8 cellular contexts compared by ENCODE assay signal in the genomic region with DNA sequence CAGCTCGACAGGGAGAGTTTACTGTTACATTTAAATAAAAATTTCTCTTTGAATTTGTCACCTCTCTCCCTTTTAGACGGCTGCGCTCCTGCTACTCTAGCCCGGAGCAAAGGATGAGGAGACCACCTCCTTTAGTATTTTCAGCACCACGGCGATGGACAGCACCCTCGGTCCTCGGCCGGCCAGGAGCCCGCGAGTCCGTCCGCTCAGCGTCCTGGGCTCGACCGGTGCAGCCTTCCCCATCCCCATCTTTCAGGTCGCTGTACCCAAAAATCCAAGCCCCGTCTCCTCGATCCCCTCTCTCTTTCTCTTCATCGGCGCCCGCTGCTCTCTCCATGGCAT. TPM values are rescaled to one million over a fixed set of nuclear protein-coding genes. Genes with fewer than 3 reads are reported as not detected.
DNase-seq lines count a peak whose midpoint lies in the region; ATAC-seq and TF ChIP-seq lines count a peak whose summit lies in the region.

No MANE protein-coding gene starts in this region.

- DNase-seq in EH (ENCODE audit: low read depth) (peak; percentile 47), SK-N-DZ (ENCODE audit: low spot score) (peak; percentile 44), foreskin melanocyte (peak; percentile 12), osteocyte (ENCODE audit: extremely low spot score, unreplicated experiment) (no peak)

- no peaks in the 10 kb centered on the region for H3K36me3 Mint-ChIP-seq in osteocyte (ENCODE audit: unreplicated experiment)

- H3K4me1 Mint-ChIP-seq in osteocyte (ENCODE audit: unreplicated experiment): peaks cover 14% of the 10 kb centered on the region

- peaks cover 57% of the 10 kb centered on the region for H3K27me3 Mint-ChIP-seq in osteocyte (ENCODE audit: unreplicated experiment)

- H3K9me3 Mint-ChIP-seq in osteocyte (ENCODE audit: unreplicated experiment): no peaks in the 10 kb centered on the region

- no peak overlapping the region for H3K27ac Mint-ChIP-seq in osteocyte (ENCODE audit: unreplicated experiment)

- no peak for TF ChIP-seq CTCF in osteocyte (IDR thresholded peaks at IDR 0.05)

- peak overlapping the region; percentile 78 for H3K4me3 Mint-ChIP-seq in osteocyte (ENCODE audit: unreplicated experiment)

- ATAC-seq in GM19467 (IDR thresholded peaks at IDR 0.05; ENCODE audit: unreplicated experiment) (no peak), HG03460 (IDR thresholded peaks at IDR 0.05; ENCODE audit: unreplicated experiment) (no peak), HG03025 (IDR thresholded peaks at IDR 0.05; ENCODE audit: low FRiP score, unreplicated experiment) (no peak), HG03378 (IDR thresholded peaks at IDR 0.05; ENCODE audit: unreplicated experiment) (no peak)

RNA-seq across cellular contexts. Expression of a gene that starts 0.8 kb away (rescaled TPM):
- polyA plus RNA-seq in SK-N-DZ (2014; cell fraction: cytosol; rRNA removed): 5.3 and 5.7 TPM in 2 replicates
- polyA plus RNA-seq in SK-N-DZ (2014; cell fraction: nucleus; rRNA removed): 10.5 and 13.6 TPM in 2 replicates
- not detected in 2 replicates for total RNA-seq in osteocyte
